In the genomic region with DNA sequence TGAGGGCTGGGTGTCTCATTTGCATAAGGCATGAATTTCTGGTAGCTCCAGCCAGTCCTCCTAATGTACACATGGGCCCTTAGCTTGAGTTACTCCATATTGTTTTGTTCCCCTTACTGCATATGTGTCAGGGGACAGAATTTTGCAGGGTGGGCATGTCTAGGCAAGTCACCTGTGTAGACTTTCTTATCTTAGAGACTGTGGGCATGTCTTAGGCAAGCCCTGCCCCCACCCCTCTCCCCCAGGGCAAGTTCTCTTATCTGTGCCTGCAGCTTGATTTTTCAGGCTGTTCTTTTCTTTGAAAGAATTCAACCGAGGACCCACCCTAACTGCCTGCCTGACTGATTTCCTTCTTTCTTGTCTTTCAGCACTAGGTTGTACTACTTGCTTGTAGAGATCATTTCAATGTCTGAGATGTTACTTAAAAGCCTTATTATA, we compare ENCODE assay signal across 1 cellular context.
TF ChIP-seq lines count a peak whose summit lies in the region.

No MANE protein-coding gene starts in this region.

TF ChIP-seq in K562, 482 proteins besides CTCF, POLR2A, EP300 and RAD21 (continued from another document and continues in another):
- TF ChIP-seq, protein P1, sequence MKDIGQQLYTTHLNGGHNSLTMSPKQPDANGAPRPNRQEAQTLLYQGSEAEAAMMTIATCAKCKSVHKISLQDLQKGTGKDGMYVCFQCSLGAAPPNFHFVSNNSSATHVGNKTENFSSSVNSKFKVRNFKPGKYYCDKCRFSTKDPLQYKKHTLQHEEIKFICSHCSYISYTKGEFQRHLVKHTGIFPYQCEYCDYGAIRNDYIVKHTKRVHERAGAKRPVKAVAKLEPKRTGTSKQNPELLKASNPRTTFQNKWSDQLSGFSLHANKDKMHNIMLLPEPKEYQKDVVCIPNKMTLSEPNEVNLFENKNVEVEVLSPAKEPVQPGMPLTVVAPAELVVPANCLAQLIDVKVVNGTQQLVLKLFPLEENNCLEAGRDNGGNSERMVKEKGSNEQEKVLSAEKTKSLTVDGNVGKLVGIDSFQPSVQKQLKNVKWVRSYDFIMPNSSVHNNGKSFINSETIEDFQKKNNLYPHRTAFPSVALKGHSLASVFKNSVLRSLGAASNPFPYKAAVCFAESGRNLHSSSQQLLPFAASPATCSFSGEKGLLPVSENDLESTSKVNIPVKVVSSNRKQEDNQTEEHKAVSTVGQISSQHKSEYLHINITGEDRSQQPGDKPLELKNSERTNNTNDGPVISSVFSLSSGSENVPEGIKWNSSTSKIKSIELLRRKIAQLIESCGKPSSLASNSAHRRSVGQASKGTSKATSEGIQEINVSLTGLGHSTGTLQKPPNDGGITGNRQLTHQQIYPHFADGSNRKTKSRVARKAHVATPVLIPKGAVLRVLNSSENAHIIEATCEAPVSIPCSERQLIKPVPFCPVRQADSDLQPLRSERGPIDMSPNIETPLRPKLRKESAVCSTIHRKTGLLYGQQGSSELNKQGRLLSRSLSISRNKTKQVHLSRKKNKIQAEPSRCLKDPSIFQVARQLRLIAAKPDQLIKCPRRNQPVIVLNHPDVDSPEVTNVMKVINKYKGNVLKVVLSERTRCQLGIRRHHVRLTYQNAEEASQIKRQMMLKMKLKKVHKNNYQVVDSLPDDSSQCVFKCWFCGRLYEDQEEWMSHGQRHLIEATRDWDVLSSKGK (CRISPR knock-in tag; IDR thresholded peaks at IDR 0.05), result no peak
- TF ChIP-seq, protein P2, sequence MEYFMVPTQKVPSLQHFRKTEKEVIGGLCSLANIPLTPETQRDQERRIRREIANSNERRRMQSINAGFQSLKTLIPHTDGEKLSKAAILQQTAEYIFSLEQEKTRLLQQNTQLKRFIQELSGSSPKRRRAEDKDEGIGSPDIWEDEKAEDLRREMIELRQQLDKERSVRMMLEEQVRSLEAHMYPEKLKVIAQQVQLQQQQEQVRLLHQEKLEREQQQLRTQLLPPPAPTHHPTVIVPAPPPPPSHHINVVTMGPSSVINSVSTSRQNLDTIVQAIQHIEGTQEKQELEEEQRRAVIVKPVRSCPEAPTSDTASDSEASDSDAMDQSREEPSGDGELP (CRISPR knock-in tag; IDR thresholded peaks at IDR 0.05; ENCODE audit: borderline replicate concordance), result no peak
- peak; percentile 48; the same call in 1 of the 2 replicates for TF ChIP-seq ZNF24 (IDR thresholded peaks at IDR 0.05)
- TF ChIP-seq MEF2D (tag; conservative IDR thresholded peaks at IDR 0.05; ENCODE audit: low read depth), result peak; percentile 65; the same call in 1 of the 2 replicates
- TF ChIP-seq RFX1 (IDR thresholded peaks at IDR 0.05), result no peak
- peak; percentile 56; the same call in 1 of the 2 replicates for TF ChIP-seq CEBPB (tag; IDR thresholded peaks at IDR 0.05)
- peak; percentile 81 for TF ChIP-seq MTA2 (IDR thresholded peaks at IDR 0.05; ENCODE audit: low read depth)
- peak; percentile 53 for TF ChIP-seq STAT5A (IDR thresholded peaks at IDR 0.05; ENCODE audit: borderline replicate concordance, low read length)
- no peak; the same call in 1 of the 2 replicates for TF ChIP-seq NR2C1 (IDR thresholded peaks at IDR 0.05)
- TF ChIP-seq NR2C1 (tag; IDR thresholded peaks at IDR 0.05), result peak; percentile 39; the same call in 1 of the 2 replicates
- no peak for TF ChIP-seq CHCHD3 (CRISPR knock-in tag; IDR thresholded peaks at IDR 0.05)
- peak in 1 of 2 experiments; percentile 48; a peak in 1 of 4 replicates for TF ChIP-seq ZMIZ1 (IDR thresholded peaks at IDR 0.05; ENCODE audit: low read depth in 2 of 2, low read length in 2 of 2)
- TF ChIP-seq CUX1 (CRISPR knock-in tag; IDR thresholded peaks at IDR 0.05), result no peak
- peak; percentile 84 for TF ChIP-seq CBFA2T2 (conservative IDR thresholded peaks at IDR 0.05)
- TF ChIP-seq U2AF2 (optimal IDR thresholded peaks at IDR 0.05; ENCODE audit: low read depth, low read length), result no peak
- TF ChIP-seq HDAC1 (IDR thresholded peaks at IDR 0.05), result 0 out of 4 replicates have a peak, but pooled peaks of 1 of the 2 experiments have one; percentile 15
- TF ChIP-seq CXXC5 (CRISPR knock-in tag; IDR thresholded peaks at IDR 0.05), result 0 out of 2 replicates have a peak, but pooled peaks have one; percentile 34
- TF ChIP-seq GTF2E2 (tag; IDR thresholded peaks at IDR 0.05), result no peak
- TF ChIP-seq TOE1 (IDR thresholded peaks at IDR 0.05; ENCODE audit: borderline replicate concordance), result 0 out of 2 replicates have a peak, but pooled peaks have one; percentile 26
- TF ChIP-seq TOE1 (CRISPR knock-in tag; IDR thresholded peaks at IDR 0.05; ENCODE audit: borderline replicate concordance, low read depth), result no peak
- 0 out of 2 replicates have a peak, but pooled peaks have one; percentile 75 for TF ChIP-seq IFI16 (CRISPR knock-in tag; IDR thresholded peaks at IDR 0.05)
- peak; percentile 86 for TF ChIP-seq DPF2 (IDR thresholded peaks at IDR 0.05)
- TF ChIP-seq, protein P3, sequence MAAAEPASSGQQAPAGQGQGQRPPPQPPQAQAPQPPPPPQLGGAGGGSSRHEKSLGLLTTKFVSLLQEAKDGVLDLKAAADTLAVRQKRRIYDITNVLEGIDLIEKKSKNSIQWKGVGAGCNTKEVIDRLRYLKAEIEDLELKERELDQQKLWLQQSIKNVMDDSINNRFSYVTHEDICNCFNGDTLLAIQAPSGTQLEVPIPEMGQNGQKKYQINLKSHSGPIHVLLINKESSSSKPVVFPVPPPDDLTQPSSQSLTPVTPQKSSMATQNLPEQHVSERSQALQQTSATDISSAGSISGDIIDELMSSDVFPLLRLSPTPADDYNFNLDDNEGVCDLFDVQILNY (CRISPR knock-in tag; IDR thresholded peaks at IDR 0.05), result no peak
- TF ChIP-seq, protein P4, sequence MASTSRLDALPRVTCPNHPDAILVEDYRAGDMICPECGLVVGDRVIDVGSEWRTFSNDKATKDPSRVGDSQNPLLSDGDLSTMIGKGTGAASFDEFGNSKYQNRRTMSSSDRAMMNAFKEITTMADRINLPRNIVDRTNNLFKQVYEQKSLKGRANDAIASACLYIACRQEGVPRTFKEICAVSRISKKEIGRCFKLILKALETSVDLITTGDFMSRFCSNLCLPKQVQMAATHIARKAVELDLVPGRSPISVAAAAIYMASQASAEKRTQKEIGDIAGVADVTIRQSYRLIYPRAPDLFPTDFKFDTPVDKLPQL (IDR thresholded peaks at IDR 0.05; ENCODE audit: extremely low read depth, insufficient read length), result no peak
- 0 out of 2 replicates have a peak, but pooled peaks have one; percentile 29 for TF ChIP-seq FOXM1 (IDR thresholded peaks at IDR 0.05; ENCODE audit: low read depth)
- TF ChIP-seq FOXM1 (CRISPR knock-in tag; IDR thresholded peaks at IDR 0.05; ENCODE audit: low read depth), result no peak
- TF ChIP-seq ZNF239 (CRISPR knock-in tag; IDR thresholded peaks at IDR 0.05), result no peak
- TF ChIP-seq ARID1B (IDR thresholded peaks at IDR 0.05), result peak; percentile 88
- peak; percentile 81; the same call in 1 of the 2 replicates for TF ChIP-seq HSF4 (CRISPR knock-in tag; IDR thresholded peaks at IDR 0.05; ENCODE audit: borderline replicate concordance)
- peak; percentile 24; the same call in 1 of the 2 replicates for TF ChIP-seq ATF7 (IDR thresholded peaks at IDR 0.05)
- TF ChIP-seq KDM4B (IDR thresholded peaks at IDR 0.05; ENCODE audit: borderline replicate concordance in 2 of 2, low read depth in 1 of 2), result no peak
- no peak for TF ChIP-seq CHD2 (IDR thresholded peaks at IDR 0.05; ENCODE audit: low read depth, low read length)
- no peak for TF ChIP-seq MCM7 (IDR thresholded peaks at IDR 0.05)
- no peak for TF ChIP-seq NR4A1 (CRISPR knock-in tag; IDR thresholded peaks at IDR 0.05)
- TF ChIP-seq NR4A1 (tag; IDR thresholded peaks at IDR 0.05), result peak; percentile 94
- TF ChIP-seq, protein P5, sequence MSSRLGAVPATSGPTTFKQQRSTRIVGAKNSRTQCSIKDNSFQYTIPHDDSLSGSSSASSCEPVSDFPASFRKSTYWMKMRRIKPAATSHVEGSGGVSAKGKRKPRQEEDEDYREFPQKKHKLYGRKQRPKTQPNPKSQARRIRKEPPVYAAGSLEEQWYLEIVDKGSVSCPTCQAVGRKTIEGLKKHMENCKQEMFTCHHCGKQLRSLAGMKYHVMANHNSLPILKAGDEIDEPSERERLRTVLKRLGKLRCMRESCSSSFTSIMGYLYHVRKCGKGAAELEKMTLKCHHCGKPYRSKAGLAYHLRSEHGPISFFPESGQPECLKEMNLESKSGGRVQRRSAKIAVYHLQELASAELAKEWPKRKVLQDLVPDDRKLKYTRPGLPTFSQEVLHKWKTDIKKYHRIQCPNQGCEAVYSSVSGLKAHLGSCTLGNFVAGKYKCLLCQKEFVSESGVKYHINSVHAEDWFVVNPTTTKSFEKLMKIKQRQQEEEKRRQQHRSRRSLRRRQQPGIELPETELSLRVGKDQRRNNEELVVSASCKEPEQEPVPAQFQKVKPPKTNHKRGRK (tag; IDR thresholded peaks at IDR 0.05), result no peak
- 0 out of 2 replicates have a peak, but pooled peaks have one; percentile 28 for TF ChIP-seq LEF1 (IDR thresholded peaks at IDR 0.05)
- TF ChIP-seq CBX1 (IDR thresholded peaks at IDR 0.05; ENCODE audit: low read depth), result peak; percentile 79; the same call in 1 of the 2 replicates
- TF ChIP-seq, protein P6, sequence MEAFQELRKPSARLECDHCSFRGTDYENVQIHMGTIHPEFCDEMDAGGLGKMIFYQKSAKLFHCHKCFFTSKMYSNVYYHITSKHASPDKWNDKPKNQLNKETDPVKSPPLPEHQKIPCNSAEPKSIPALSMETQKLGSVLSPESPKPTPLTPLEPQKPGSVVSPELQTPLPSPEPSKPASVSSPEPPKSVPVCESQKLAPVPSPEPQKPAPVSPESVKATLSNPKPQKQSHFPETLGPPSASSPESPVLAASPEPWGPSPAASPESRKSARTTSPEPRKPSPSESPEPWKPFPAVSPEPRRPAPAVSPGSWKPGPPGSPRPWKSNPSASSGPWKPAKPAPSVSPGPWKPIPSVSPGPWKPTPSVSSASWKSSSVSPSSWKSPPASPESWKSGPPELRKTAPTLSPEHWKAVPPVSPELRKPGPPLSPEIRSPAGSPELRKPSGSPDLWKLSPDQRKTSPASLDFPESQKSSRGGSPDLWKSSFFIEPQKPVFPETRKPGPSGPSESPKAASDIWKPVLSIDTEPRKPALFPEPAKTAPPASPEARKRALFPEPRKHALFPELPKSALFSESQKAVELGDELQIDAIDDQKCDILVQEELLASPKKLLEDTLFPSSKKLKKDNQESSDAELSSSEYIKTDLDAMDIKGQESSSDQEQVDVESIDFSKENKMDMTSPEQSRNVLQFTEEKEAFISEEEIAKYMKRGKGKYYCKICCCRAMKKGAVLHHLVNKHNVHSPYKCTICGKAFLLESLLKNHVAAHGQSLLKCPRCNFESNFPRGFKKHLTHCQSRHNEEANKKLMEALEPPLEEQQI (IDR thresholded peaks at IDR 0.05), result peak; percentile 81
- TF ChIP-seq ESRRB (CRISPR knock-in tag; IDR thresholded peaks at IDR 0.05; ENCODE audit: borderline replicate concordance), result no peak
- TF ChIP-seq ZNF644 (tag; IDR thresholded peaks at IDR 0.05; ENCODE audit: low read depth), result no peak
